In the genomic region with DNA sequence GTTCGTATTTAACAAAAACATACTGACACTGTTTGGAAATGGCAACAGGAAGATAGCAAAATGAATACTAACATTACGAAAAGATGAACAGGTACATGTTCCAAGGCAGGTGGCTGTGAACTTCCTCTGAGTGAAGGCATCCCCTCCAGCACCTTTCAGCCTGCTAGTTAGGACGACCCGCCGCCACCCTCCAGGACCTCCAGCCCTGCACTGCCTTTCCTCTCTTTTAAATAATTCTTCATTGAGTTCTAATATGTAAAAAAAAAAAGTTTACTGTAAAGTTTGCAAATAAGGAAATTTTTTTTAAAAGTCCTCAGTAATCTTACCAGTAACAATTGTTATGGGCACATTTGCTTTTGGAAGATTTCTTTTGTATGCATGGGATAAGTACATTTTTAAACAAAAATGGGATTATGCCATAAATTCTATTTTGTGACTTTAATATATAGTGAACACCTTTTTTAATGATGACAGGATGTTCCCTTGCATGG, we compare ENCODE assay signal across 9 cellular contexts. TPM values are rescaled to one million over a fixed set of nuclear protein-coding genes. Genes with fewer than 3 reads are reported as not detected.
A peak's percentile ranks its signal among the peaks of the same experiment; 100 is the strongest.
DNase-seq lines count a peak whose midpoint lies in the region; ATAC-seq and TF ChIP-seq lines count a peak whose summit lies in the region.
"Had no signal": no experiment of that assay in that cellular context is flagged by ENCODE, and none has a peak within 500 bp of the region (broad histone marks: within the 10 kb centered on the region; RNA-seq: fewer than 3 reads in every experiment).

No MANE protein-coding gene starts in this region.

- peak; percentile 40 for DNase-seq in activated CD4-positive, alpha-beta T cell treated with anti-CD3 and anti-CD28 coated beads for 36 hours
- no peak for DNase-seq in activated CD4-positive, alpha-beta T cell treated with anti-CD3 and anti-CD28 coated beads, Interleukin-2, amount 50 U/mL, for 4 hours
- DNase-seq in ascending aorta (ENCODE audit: low spot score in 2 of 2) (peak in 1 of 2 donors; percentile 70), tibial artery (peak; percentile 31 to 72), NCI-H526 treated with DMSO at 0.1 percent for 48 hours (lab: John Stamatoyannopoulos, UW) (no peak)
- DNase-seq: SIG-M5 had no signal

- no peaks in the 10 kb centered on the region for H3K27me3 Mint-ChIP-seq in activated CD4-positive, alpha-beta T cell treated with anti-CD3 and anti-CD28 coated beads for 36 hours

- H3K4me1 ChIP-seq in ascending aorta (peaks cover 4 to 33% of the 10 kb centered on the region in 2 donors), liver (ENCODE audit: control insufficient read depth in 4 of 4, insufficient read depth in 4 of 4, low read length in 3 of 4) (peaks cover 0 to 35% (median 15%) of the 10 kb centered on the region in 4 donors), tibial artery (peaks cover 0 to 71% (median 30%) of the 10 kb centered on the region in 4 donors)

- POLR2A ChIA-PET in activated CD4-positive, alpha-beta T cell treated with anti-CD3 and anti-CD28 coated beads for 36 hours (lab: Charles Lee): interaction anchor here (0.6 to 18.5 kb wide), 4 partner anchors 10 to 1407 kb away, joined by 3 to 1637 read pairs (median 8); partner anchors contain the start of gene MALAT1

- H3K9me3 ChIP-seq in ascending aorta (no peaks in the 10 kb centered on the region), liver (ENCODE audit: control insufficient read depth in 4 of 4, low read length in 3 of 4) (no peaks in the 10 kb centered on the region), tibial artery (no peaks in the 10 kb centered on the region)

- WGBS in liver: 12% methylated on average over 5 of the region's 5 CpGs

- no peak for TF ChIP-seq CTCF in ascending aorta (IDR thresholded peaks at IDR 0.05)
- no peak for TF ChIP-seq CTCF in liver (IDR thresholded peaks at IDR 0.05; ENCODE audit: low read depth, low read length, missing input control)
- no peak for TF ChIP-seq CTCF in tibial artery (IDR thresholded peaks at IDR 0.05)

- intact Hi-C loops in activated CD4-positive, alpha-beta T cell treated with anti-CD3 and anti-CD28 coated beads for 36 hours (cut with DNase I, micrococcal nuclease): loop anchor here (5.0 to 10.0 kb wide), 3 partner anchors 466 to 566 kb away; partner anchors contain the start of genes CCDC85B (in 1 of the 2) and EHD1 (in 1 of the 2)
- intact Hi-C loops in ascending aorta (cut with DNase I): no loop called here
- intact Hi-C loops in tibial artery (cut with DNase I; ENCODE audit: low total_unique reads): no loop called here

- peaks cover 74% of the 10 kb centered on the region for H3K4me1 Mint-ChIP-seq in activated CD4-positive, alpha-beta T cell treated with anti-CD3 and anti-CD28 coated beads for 36 hours

- ATAC-seq in activated CD4-positive, alpha-beta T cell treated with anti-CD3 and anti-CD28 coated beads for 36 hours: no peak
- ATAC-seq in GM21825 (IDR thresholded peaks at IDR 0.05; ENCODE audit: unreplicated experiment) (no peak), GM21619 (IDR thresholded peaks at IDR 0.05; ENCODE audit: unreplicated experiment) (no peak)

- H3K27ac Mint-ChIP-seq in activated CD4-positive, alpha-beta T cell treated with anti-CD3 and anti-CD28 coated beads for 36 hours: peak overlapping the region; percentile 99

- H3K4me3 ChIP-seq in ascending aorta: peak overlapping the region; percentile 56 to 80
- peak overlapping the region in 1 of 3 donors; percentile 10 for H3K4me3 ChIP-seq in liver (ENCODE audit: low read depth in 1 of 3, low read length in 3 of 3)
- H3K4me3 ChIP-seq in tibial artery: peak overlapping the region; percentile 67 to 97

- H3K4me3 Mint-ChIP-seq in activated CD4-positive, alpha-beta T cell treated with anti-CD3 and anti-CD28 coated beads for 36 hours: peak overlapping the region; percentile 100

- peak overlapping the region; percentile 5 to 99 for H3K27ac ChIP-seq in ascending aorta
- peak overlapping the region; percentile 99 to 100 for H3K27ac ChIP-seq in liver (ENCODE audit: low read depth in 1 of 2, low read length in 2 of 2)
- H3K27ac ChIP-seq in tibial artery: peak overlapping the region; percentile 94 to 99

- no peak for TF ChIP-seq RAD21 in liver (IDR thresholded peaks at IDR 0.05)

- H3K36me3 ChIP-seq in ascending aorta (peaks cover 37 to 62% of the 10 kb centered on the region in 2 donors), liver (ENCODE audit: control insufficient read depth in 4 of 4, insufficient read depth in 3 of 4, low read depth in 1 of 4, low read length in 3 of 4) (peaks cover 0 to 5% (median 0%) of the 10 kb centered on the region in 4 donors), tibial artery (peaks cover 52 to 69% (median 54%) of the 10 kb centered on the region in 3 donors)

- H3K9me3 Mint-ChIP-seq in activated CD4-positive, alpha-beta T cell treated with anti-CD3 and anti-CD28 coated beads for 36 hours (ENCODE audit: low read depth): no peaks in the 10 kb centered on the region

- CTCF ChIA-PET in activated CD4-positive, alpha-beta T cell treated with anti-CD3 and anti-CD28 coated beads for 36 hours (lab: Charles Lee): interaction anchor here (0.7 to 1.2 kb wide), 3 partner anchors 8 to 48 kb away, joined by 3 to 4 read pairs (median 3); partner anchors contain the start of gene SLC25A45

- no peaks in the 10 kb centered on the region for H3K27me3 ChIP-seq in ascending aorta
- no peaks in the 10 kb centered on the region for H3K27me3 ChIP-seq in liver (ENCODE audit: control insufficient read depth in 4 of 4, insufficient read depth in 4 of 4, low read length in 3 of 4)
- no peaks in the 10 kb centered on the region for H3K27me3 ChIP-seq in tibial artery

- H3K9ac ChIP-seq in liver (ENCODE audit: low read depth in 1 of 2, low read length in 2 of 2): peak overlapping the region in 1 of 2 donors; percentile 59

- peaks cover 81% of the 10 kb centered on the region for H3K36me3 Mint-ChIP-seq in activated CD4-positive, alpha-beta T cell treated with anti-CD3 and anti-CD28 coated beads for 36 hours (ENCODE audit: low read depth)

TF ChIP-seq in liver, 16 proteins besides CTCF, POLR2A, EP300 and RAD21:
- TF ChIP-seq JUND (IDR thresholded peaks at IDR 0.05) (peak in 1 of 2 donors; percentile 6), HNF4A (conservative IDR thresholded peaks at IDR 0.05) (no peak)
- TF ChIP-seq, protein P1, sequence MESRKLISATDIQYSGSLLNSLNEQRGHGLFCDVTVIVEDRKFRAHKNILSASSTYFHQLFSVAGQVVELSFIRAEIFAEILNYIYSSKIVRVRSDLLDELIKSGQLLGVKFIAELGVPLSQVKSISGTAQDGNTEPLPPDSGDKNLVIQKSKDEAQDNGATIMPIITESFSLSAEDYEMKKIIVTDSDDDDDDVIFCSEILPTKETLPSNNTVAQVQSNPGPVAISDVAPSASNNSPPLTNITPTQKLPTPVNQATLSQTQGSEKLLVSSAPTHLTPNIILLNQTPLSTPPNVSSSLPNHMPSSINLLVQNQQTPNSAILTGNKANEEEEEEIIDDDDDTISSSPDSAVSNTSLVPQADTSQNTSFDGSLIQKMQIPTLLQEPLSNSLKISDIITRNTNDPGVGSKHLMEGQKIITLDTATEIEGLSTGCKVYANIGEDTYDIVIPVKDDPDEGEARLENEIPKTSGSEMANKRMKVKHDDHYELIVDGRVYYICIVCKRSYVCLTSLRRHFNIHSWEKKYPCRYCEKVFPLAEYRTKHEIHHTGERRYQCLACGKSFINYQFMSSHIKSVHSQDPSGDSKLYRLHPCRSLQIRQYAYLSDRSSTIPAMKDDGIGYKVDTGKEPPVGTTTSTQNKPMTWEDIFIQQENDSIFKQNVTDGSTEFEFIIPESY (IDR thresholded peaks at IDR 0.05): peak; percentile 14

RNA-seq across cellular contexts. Expression of gene NEAT1, which starts 6.0 kb away (rescaled TPM):
- 100 to 1,000 TPM; 435 to 569 TPM for total RNA-seq in activated CD4-positive, alpha-beta T cell treated with anti-CD3 and anti-CD28 coated beads for 36 hours
- total RNA-seq in ascending aorta (180 TPM), liver (1,000 to 10,000 TPM in 1 of 2 donors, 10 to 100 TPM in 1; 29.6 to 1,968 TPM)
- polyA plus RNA-seq in liver: 100 to 1,000 TPM in 1 of 2 donors, 10 to 100 TPM in 1; 50.2 to 111 TPM

RNA-seq across cellular contexts. Expression of gene FRMD8, which starts 42.2 kb away (rescaled TPM):
- total RNA-seq in activated CD4-positive, alpha-beta T cell treated with anti-CD3 and anti-CD28 coated beads for 36 hours: 10 to 100 TPM; 32.7 to 37.5 TPM
- total RNA-seq in ascending aorta (99.3 TPM), liver (10 to 100 TPM; 20.7 to 22.8 TPM)
- polyA plus RNA-seq in liver: 1 to 10 TPM; 2.8 to 9.4 TPM

RNA-seq across cellular contexts. Expression of gene SLC25A45, which starts 46.2 kb away (rescaled TPM):
- 10 to 100 TPM; 13.2 to 14.3 TPM for total RNA-seq in activated CD4-positive, alpha-beta T cell treated with anti-CD3 and anti-CD28 coated beads for 36 hours
- total RNA-seq in ascending aorta: 11.4 TPM
- 1 to 10 TPM; 5.1 to 6.8 TPM for total RNA-seq in liver
- polyA plus RNA-seq in liver: 1 to 10 TPM; 4.5 to 5.6 TPM

Comparison
In these comparisons a context has a peak if more than half of its experiments do, and no peak if none do; other contexts are left out.
1. DNase-seq: peak in activated CD4-positive, alpha-beta T cell treated with anti-CD3 and anti-CD28 coated beads for 36 hours (single experiment) and tibial artery (2 of 2); none in activated CD4-positive, alpha-beta T cell treated with anti-CD3 and anti-CD28 coated beads, Interleukin-2, amount 50 U/mL, for 4 hours (0 of 2) and NCI-H526 treated with DMSO at 0.1 percent for 48 hours (single experiment).
2. intact Hi-C loops: an anchor here in activated CD4-positive, alpha-beta T cell treated with anti-CD3 and anti-CD28 coated beads for 36 hours (5.0 to 10.0 kb wide); none called in ascending aorta and tibial artery.
3. Peak in every context shown above with its lines, with median percentiles within 50 percentile points of each other: H3K27ac ChIP-seq.